ENCODE assay signal across 13 cellular contexts in the genomic region with DNA sequence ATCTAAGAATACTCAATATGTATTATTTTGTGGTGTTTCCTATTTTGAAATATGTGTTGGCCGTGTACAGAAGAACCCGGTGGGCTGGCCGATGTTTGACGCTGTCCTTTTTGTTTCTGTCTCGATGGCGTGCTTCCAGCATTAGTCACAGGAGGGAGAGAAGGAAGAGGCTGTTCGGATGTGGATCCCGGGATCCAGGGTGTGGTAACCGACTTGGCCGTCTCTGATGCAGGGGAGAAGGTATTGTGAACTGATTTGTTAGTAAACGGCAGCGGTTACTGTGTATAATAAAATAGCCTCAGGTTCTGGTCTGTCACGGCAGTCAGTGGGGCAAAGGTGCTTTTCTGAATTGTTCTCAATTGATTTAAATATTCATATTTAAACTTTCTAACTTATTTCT.
DNase-seq lines count a peak whose midpoint lies in the region; TF ChIP-seq lines count a peak whose summit lies in the region.
"Had no signal": no experiment of that assay in that cellular context is flagged by ENCODE, and none has a peak within 500 bp of the region (broad histone marks: within the 10 kb centered on the region; RNA-seq: fewer than 3 reads in every experiment).

No MANE protein-coding gene starts in this region.

- H3K4me3 ChIP-seq in AG04450 (ENCODE audit: low read depth, low read length) (no peak overlapping the region), choroid plexus epithelial cell (ENCODE audit: low read depth, low read length) (no peak overlapping the region), mesenchymal stem cell (ENCODE audit: insufficient read depth in 1 of 2, low read depth in 1 of 2, low read length in 2 of 2) (peak overlapping the region in 1 of 2 experiments; percentile 3)
- no peak overlapping the region for H3K4me3 ChIP-seq in CD4-positive, alpha-beta memory T cell (ENCODE audit: low read length in 2 of 2)
- H3K4me3 ChIP-seq: BLaER1, upper lobe of right lung had no signal

- WGBS in mesenchymal stem cell = 52% methylated on average over 10 of the region's 13 CpGs

- peaks cover 20% of the 10 kb centered on the region for H3K79me1 ChIP-seq in mesenchymal stem cell (replicated peaks; ENCODE audit: low read length, poor library complexity, severe bottlenecking)

- no peak overlapping the region for H3K23ac ChIP-seq in mesenchymal stem cell (ENCODE audit: low read length in 2 of 2)

- peak overlapping the region; percentile 58 for H3K9ac ChIP-seq in mesenchymal stem cell (ENCODE audit: low read length)
- H3K9ac ChIP-seq: BLaER1 had no signal

- no peak overlapping the region for H3K18ac ChIP-seq in mesenchymal stem cell (ENCODE audit: low read depth in 1 of 2, low read length in 2 of 2)

- H3K27me3 ChIP-seq in AG04450 (ENCODE audit: control insufficient read depth, insufficient read depth, low read length) (no peaks in the 10 kb centered on the region), mesenchymal stem cell (ENCODE audit: control insufficient read depth in 1 of 2, insufficient read depth in 1 of 2, low read length in 2 of 2) (no peaks in the 10 kb centered on the region)
- no peaks in the 10 kb centered on the region for H3K27me3 ChIP-seq in CD4-positive, alpha-beta memory T cell (ENCODE audit: insufficient read depth, low read length)
- H3K27me3 ChIP-seq: BLaER1, upper lobe of right lung had no signal

- H3K4me1 ChIP-seq in mesenchymal stem cell (ENCODE audit: control insufficient read depth, insufficient read depth, low read depth, low read length) = peaks cover 3% of the 10 kb centered on the region
- H3K4me1 ChIP-seq in CD4-positive, alpha-beta memory T cell (ENCODE audit: insufficient read depth, low read length) = no peaks in the 10 kb centered on the region

- H3K4me3 Mint-ChIP-seq in CD4-positive, alpha-beta memory T cell = no peak overlapping the region
- H3K4me3 Mint-ChIP-seq: memory B cell had no signal

- CTCF ChIA-PET in AG04450 (lab: Charles Lee) = interaction anchor here (1.0 to 1.7 kb wide), 2 partner anchors 117 to 764 kb away, joined by 3 to 7 read pairs; no protein-coding TSS in a partner anchor
- CTCF ChIA-PET in CD4-positive, alpha-beta memory T cell (lab: Charles Lee; ENCODE audit: partially characterized antibody) = interaction anchor here (1.5 to 2.4 kb wide), 2 partner anchors 742 to 761 kb away, joined by 3 to 58 read pairs; partner anchors contain the start of gene ENC1

- H3K9me3 ChIP-seq in AG04450 (ENCODE audit: control insufficient read depth, insufficient read depth, low read length) (no peaks in the 10 kb centered on the region), mesenchymal stem cell (ENCODE audit: control insufficient read depth, low read length) (no peaks in the 10 kb centered on the region)
- H3K9me3 ChIP-seq in CD4-positive, alpha-beta memory T cell (ENCODE audit: control insufficient read depth in 1 of 2, low read length in 2 of 2) = no peaks in the 10 kb centered on the region
- H3K9me3 ChIP-seq: BLaER1, upper lobe of right lung had no signal

- no peak overlapping the region for H2BK15ac ChIP-seq in mesenchymal stem cell (ENCODE audit: low read depth, poor library complexity, severe bottlenecking)

- intact Hi-C loops in CD4-positive, alpha-beta memory T cell (cut with micrococcal nuclease) = loop anchor here (2.0 to 10.0 kb wide), 2 partner anchors 310 to 1144 kb away; no protein-coding TSS in a partner anchor

- H3K9me3 Mint-ChIP-seq in CD4-positive, alpha-beta memory T cell = no peaks in the 10 kb centered on the region
- H3K9me3 Mint-ChIP-seq: activated T-helper 2 cell treated with anti-CD3 and anti-CD28 coated beads, Interferon-gamma antibody, Interleukin-2, Interleukin-4, amounts not matched to agents 10 μg/mL and 5 μg/mL and 100 μg/mL, durations not matched to agents 14 hours and 24 hours and 36 hours; memory B cell had no signal

- no peak overlapping the region for H3K4me2 ChIP-seq in mesenchymal stem cell (ENCODE audit: low read length, poor library complexity, severe bottlenecking)
- H3K4me2 ChIP-seq: BLaER1 had no signal

- peak overlapping the region in 1 of 7 donors; percentile 65 for H3K27ac Mint-ChIP-seq in CD4-positive, alpha-beta memory T cell
- H3K27ac Mint-ChIP-seq: activated T-helper 2 cell treated with anti-CD3 and anti-CD28 coated beads, Interferon-gamma antibody, Interleukin-2, Interleukin-4, amounts not matched to agents 10 μg/mL and 5 μg/mL and 100 μg/mL, durations not matched to agents 14 hours and 24 hours and 36 hours; memory B cell had no signal

- TF ChIP-seq CTCF in AG04450 (IDR thresholded peaks at IDR 0.05; ENCODE audit: low read depth, low read length) = no peak
- no peak for TF ChIP-seq CTCF in choroid plexus epithelial cell (conservative IDR thresholded peaks at IDR 0.05; ENCODE audit: low read depth, low read length)

- H2BK120ac ChIP-seq in mesenchymal stem cell (ENCODE audit: low read depth, low read length) = no peak overlapping the region

- peak; percentile 50 for DNase-seq in AG04450 (ENCODE audit: low read depth, low spot score)
- peak; percentile 85 for DNase-seq in M059J (ENCODE audit: low read depth)
- DNase-seq in choroid plexus epithelial cell (ENCODE audit: low read depth) = peak; percentile 61
- DNase-seq in mesenchymal stem cell = peak; percentile 76
- no peak for DNase-seq in OCI-M2 (lab: John Stamatoyannopoulos, UW; ENCODE audit: unreplicated experiment)
- no peak for DNase-seq in KG1 (lab: John Stamatoyannopoulos, UW)
- no peak for DNase-seq in CD4-positive, alpha-beta memory T cell
- DNase-seq in occipital lobe (lab: John Stamatoyannopoulos, UW) = no peak
- DNase-seq: SHP77, upper lobe of right lung had no signal

- H3K36me3 Mint-ChIP-seq in CD4-positive, alpha-beta memory T cell = no peaks in the 10 kb centered on the region
- H3K36me3 Mint-ChIP-seq: memory B cell had no signal

- H2AK5ac ChIP-seq in mesenchymal stem cell (ENCODE audit: low read length, severe bottlenecking) = no peak overlapping the region

- no peak overlapping the region for H2BK5ac ChIP-seq in mesenchymal stem cell (ENCODE audit: low read depth, low read length, poor library complexity, severe bottlenecking)

- POLR2A ChIA-PET in AG04450 (lab: Yijun Ruan, JAX) = no interaction called here
- POLR2A ChIA-PET in CD4-positive, alpha-beta memory T cell (lab: Charles Lee; ENCODE audit: partially characterized antibody) = no interaction called here

- H3K27ac ChIP-seq in AG04450 (ENCODE audit: low read depth, low read length) = no peak overlapping the region
- peak overlapping the region; percentile 25 for H3K27ac ChIP-seq in mesenchymal stem cell (ENCODE audit: low read length, poor library complexity, severe bottlenecking)
- no peak overlapping the region for H3K27ac ChIP-seq in CD4-positive, alpha-beta memory T cell (ENCODE audit: low read depth, low read length)
- H3K27ac ChIP-seq: BLaER1, upper lobe of right lung had no signal

- no peak overlapping the region for H2BK12ac ChIP-seq in mesenchymal stem cell (ENCODE audit: low read length in 2 of 2)

- no peak overlapping the region for H2AFZ ChIP-seq in mesenchymal stem cell (ENCODE audit: low read depth, low read length)

- H4K91ac ChIP-seq in mesenchymal stem cell (ENCODE audit: low read length) = no peak overlapping the region

- no peak overlapping the region for H3K4ac ChIP-seq in mesenchymal stem cell (ENCODE audit: low read depth in 1 of 2, low read length in 2 of 2)

- no peaks in the 10 kb centered on the region for H3K4me1 Mint-ChIP-seq in CD4-positive, alpha-beta memory T cell
- H3K4me1 Mint-ChIP-seq: memory B cell had no signal

- H3K27me3 Mint-ChIP-seq in CD4-positive, alpha-beta memory T cell = peaks cover 20 to 34% of the 10 kb centered on the region in 2 donors

- H3K14ac ChIP-seq in mesenchymal stem cell (ENCODE audit: low read length in 2 of 2) = no peak overlapping the region

- H4K8ac ChIP-seq in mesenchymal stem cell (ENCODE audit: low read length) = no peak overlapping the region

- H3K36me3 ChIP-seq in mesenchymal stem cell (ENCODE audit: control insufficient read depth in 1 of 2, insufficient read depth in 2 of 2, low read depth in 1 of 2, low read length in 2 of 2) = peaks cover 0 to 38% of the 10 kb centered on the region in 2 experiments
- H3K36me3 ChIP-seq in CD4-positive, alpha-beta memory T cell (ENCODE audit: insufficient read depth, low read length) = no peaks in the 10 kb centered on the region
- H3K36me3 ChIP-seq: BLaER1 had no signal

Comparison
In these comparisons a context has a peak if more than half of its experiments do, and no peak if none do; other contexts are left out.
1. DNase-seq: peak in AG04450 (single experiment), M059J (single experiment), choroid plexus epithelial cell (single experiment) and mesenchymal stem cell (single experiment); none in OCI-M2 (single experiment), KG1 (single experiment), CD4-positive, alpha-beta memory T cell (0 of 5) and occipital lobe (single experiment).